1 cellular context compared by ENCODE assay signal in genomic region chr22:36546932-36547331, GRCh38.
TF ChIP-seq lines count a peak whose summit lies in the region.

No MANE protein-coding gene starts in this region.

TF ChIP-seq in K562, 482 proteins besides CTCF, POLR2A, EP300 and RAD21:
- TF ChIP-seq ZEB2 (IDR thresholded peaks at IDR 0.05) = no peak
- TF ChIP-seq ATF3 (IDR thresholded peaks at IDR 0.05) = peak; percentile 51; the same call in 1 of the 2 replicates
- no peak for TF ChIP-seq ATF3 (CRISPR knock-in tag; conservative IDR thresholded peaks at IDR 0.05)
- peak; percentile 70 for TF ChIP-seq ZNF24 (IDR thresholded peaks at IDR 0.05)
- no peak for TF ChIP-seq KLF10 (CRISPR knock-in tag; IDR thresholded peaks at IDR 0.05)
- TF ChIP-seq SIX5 (IDR thresholded peaks at IDR 0.05; ENCODE audit: borderline replicate concordance in 1 of 2, insufficient read depth in 1 of 2, low read depth in 1 of 2, low read length in 2 of 2) = no peak
- TF ChIP-seq FOSL1 (tag; conservative IDR thresholded peaks at IDR 0.05) = peak; percentile 70
- no peak for TF ChIP-seq ETS2 (tag; IDR thresholded peaks at IDR 0.05; ENCODE audit: borderline replicate concordance, poor library complexity, severe bottlenecking)
- no peak for TF ChIP-seq XRCC5 (IDR thresholded peaks at IDR 0.05; ENCODE audit: low read depth, low read length)
- TF ChIP-seq CBX8 (IDR thresholded peaks at IDR 0.05; ENCODE audit: borderline replicate concordance, extremely low read depth, low read depth, low read length, poor library complexity, severe bottlenecking) = no peak
